13 cellular contexts compared by ENCODE assay signal in the genomic region with DNA sequence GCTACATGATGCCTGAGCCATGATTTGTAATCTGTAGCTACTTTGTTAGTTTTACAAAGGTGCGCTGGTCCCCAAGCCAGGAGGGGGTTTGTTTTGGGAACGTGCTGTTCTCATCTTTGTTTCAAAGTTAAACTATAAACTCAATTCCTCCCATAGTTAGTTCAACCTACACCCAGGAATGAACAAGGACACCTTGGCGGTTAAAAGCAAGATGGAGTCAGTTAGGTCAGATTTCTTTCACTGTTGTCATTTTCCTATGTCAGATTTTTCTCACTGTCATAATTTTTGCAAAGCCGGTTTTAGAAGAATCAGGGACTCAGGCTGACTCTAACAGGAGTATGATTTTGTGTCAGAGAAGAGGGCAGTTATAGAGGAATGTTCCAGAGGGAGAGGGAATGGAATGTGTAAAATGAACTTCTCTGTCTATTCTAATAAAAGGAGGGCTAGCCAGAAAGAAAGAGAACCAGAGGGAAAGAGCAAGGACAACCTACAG. TPM values are rescaled to one million over a fixed set of nuclear protein-coding genes. Genes with fewer than 3 reads are reported as not detected.
DNase-seq lines count a peak whose midpoint lies in the region; ATAC-seq and TF ChIP-seq lines count a peak whose summit lies in the region.
"Had no signal": no experiment of that assay in that cellular context is flagged by ENCODE, and none has a peak within 500 bp of the region (broad histone marks: within the 10 kb centered on the region; RNA-seq: fewer than 3 reads in every experiment).

No MANE protein-coding gene starts in this region.

- no peaks in the 10 kb centered on the region for H3K36me3 ChIP-seq in DOHH2 (ENCODE audit: control insufficient read depth, low read length)
- no peaks in the 10 kb centered on the region for H3K36me3 ChIP-seq in SK-N-MC (ENCODE audit: insufficient read depth, low read length)
- no peaks in the 10 kb centered on the region for H3K36me3 ChIP-seq in skeletal muscle satellite cell (ENCODE audit: insufficient read depth, low read length)
- H3K36me3 ChIP-seq: WERI-Rb-1 had no signal

- ATAC-seq in HG03039 (IDR thresholded peaks at IDR 0.05; ENCODE audit: unreplicated experiment), result no peak
- ATAC-seq in GM21576 (IDR thresholded peaks at IDR 0.05; ENCODE audit: unreplicated experiment), result no peak
- ATAC-seq: activated T-cell treated with anti-CD3 and anti-CD28 coated beads, Interleukin-2, amount 50 U/mL, for 72 hours; Panc1 had no signal

- TF ChIP-seq CTCF in DOHH2 (IDR thresholded peaks at IDR 0.05; ENCODE audit: low read depth, low read length, poor library complexity, severe bottlenecking) (no peak), fibroblast of villous mesenchyme (IDR thresholded peaks at IDR 0.05; ENCODE audit: insufficient read depth, low read depth, low read length) (no peak)

- H3K4me1 ChIP-seq in DOHH2 (ENCODE audit: control insufficient read depth, low read length) (peaks cover 41% of the 10 kb centered on the region), skeletal muscle satellite cell (ENCODE audit: control insufficient read depth, insufficient read depth, low read length) (peaks cover 22% of the 10 kb centered on the region)

- H3K4me2 ChIP-seq in DOHH2 (ENCODE audit: low read length) (peak overlapping the region; percentile 73), skeletal muscle satellite cell (ENCODE audit: low read length) (peak overlapping the region; percentile 53)

- H3K4me3 ChIP-seq in DOHH2 (ENCODE audit: low read length), result peak overlapping the region; percentile 26; the same call in 1 of the 2 replicates
- no peak overlapping the region for H3K4me3 ChIP-seq in SK-N-MC
- H3K4me3 ChIP-seq in fibroblast of villous mesenchyme (ENCODE audit: low read depth, low read length), result no peak overlapping the region
- H3K4me3 ChIP-seq in skeletal muscle satellite cell (ENCODE audit: low read length), result no peak overlapping the region

- H3K27ac ChIP-seq in DOHH2 (ENCODE audit: low read depth, low read length) (no peak overlapping the region), SK-N-MC (0 out of 2 replicates have a peak overlapping the region, but pooled peaks have one; percentile 46)
- H3K27ac ChIP-seq: HL-60, WERI-Rb-1 had no signal

- no peaks in the 10 kb centered on the region for H3K9me3 ChIP-seq in DOHH2 (ENCODE audit: control insufficient read depth, insufficient read depth, low read length)
- no peaks in the 10 kb centered on the region for H3K9me3 ChIP-seq in SK-N-MC (ENCODE audit: low read depth, low read length)
- no peaks in the 10 kb centered on the region for H3K9me3 ChIP-seq in skeletal muscle satellite cell (replicated peaks; ENCODE audit: low read length)

- peaks cover 14% of the 10 kb centered on the region for H3F3A ChIP-seq in DOHH2 (ENCODE audit: control insufficient read depth, insufficient read depth)

- no peaks in the 10 kb centered on the region for H3K79me2 ChIP-seq in DOHH2 (ENCODE audit: control insufficient read depth, low read length)

- no peak for DNase-seq in SK-N-MC (ENCODE audit: low read depth, low spot score)
- DNase-seq in fibroblast of villous mesenchyme (ENCODE audit: low read depth), result peak; percentile 25
- no peak for DNase-seq in NCI-H345 (lab: John Stamatoyannopoulos, UW)
- DNase-seq in activated naive CD4-positive, alpha-beta T cell treated with anti-CD3 and anti-CD28 coated beads, Interleukin-2, amount 50 U/mL, for 16 hours, result no peak
- DNase-seq: activated T-cell treated with anti-CD3 and anti-CD28 coated beads, Interleukin-2, amount 50 U/mL, for 72 hours; midbrain; WERI-Rb-1 had no signal

- H3K27me3 ChIP-seq in DOHH2 (ENCODE audit: control insufficient read depth, low read length) (peaks cover 49% of the 10 kb centered on the region), skeletal muscle satellite cell (ENCODE audit: control insufficient read depth, insufficient read depth, low read length) (peaks cover 10% of the 10 kb centered on the region)

- H3K9ac ChIP-seq in SK-N-MC (ENCODE audit: insufficient read length) (no peak overlapping the region), skeletal muscle satellite cell (ENCODE audit: low read depth, low read length) (peak overlapping the region; percentile 9)

- no peaks in the 10 kb centered on the region for H3K9me2 ChIP-seq in DOHH2 (replicated peaks; ENCODE audit: control insufficient read depth, low read length)

- no peaks in the 10 kb centered on the region for H4K20me1 ChIP-seq in DOHH2 (ENCODE audit: control insufficient read depth, insufficient read depth, low read depth, low read length)

RNA-seq across cellular contexts. Expression of a gene that starts 2.3 kb away (rescaled TPM):
- 4.7 and 7.1 TPM in 2 replicates for total RNA-seq in fibroblast of villous mesenchyme
- 0.25 and 2.2 TPM in 2 replicates for total RNA-seq in skeletal muscle satellite cell (2012; rRNA removed)
- total RNA-seq: activated T-cell treated with anti-CD3 and anti-CD28 coated beads, Interleukin-2, amount 50 U/mL, for 72 hours had no signal
